16 cellular contexts compared by ENCODE assay signal in genomic region chrX:153055827-153056748, GRCh38. TPM values are rescaled to one million over a fixed set of nuclear protein-coding genes. Genes with fewer than 3 reads are reported as not detected.
DNase-seq lines count a peak whose midpoint lies in the region; ATAC-seq and TF ChIP-seq lines count a peak whose summit lies in the region.
"Had no signal": no experiment of that assay in that cellular context is flagged by ENCODE, and none has a peak within 500 bp of the region (broad histone marks: within the 10 kb centered on the region; RNA-seq: fewer than 3 reads in every experiment).

A gene with protein sequence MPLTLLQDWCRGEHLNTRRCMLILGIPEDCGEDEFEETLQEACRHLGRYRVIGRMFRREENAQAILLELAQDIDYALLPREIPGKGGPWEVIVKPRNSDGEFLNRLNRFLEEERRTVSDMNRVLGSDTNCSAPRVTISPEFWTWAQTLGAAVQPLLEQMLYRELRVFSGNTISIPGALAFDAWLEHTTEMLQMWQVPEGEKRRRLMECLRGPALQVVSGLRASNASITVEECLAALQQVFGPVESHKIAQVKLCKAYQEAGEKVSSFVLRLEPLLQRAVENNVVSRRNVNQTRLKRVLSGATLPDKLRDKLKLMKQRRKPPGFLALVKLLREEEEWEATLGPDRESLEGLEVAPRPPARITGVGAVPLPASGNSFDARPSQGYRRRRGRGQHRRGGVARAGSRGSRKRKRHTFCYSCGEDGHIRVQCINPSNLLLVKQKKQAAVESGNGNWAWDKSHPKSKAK (plus strand): TSS chrX:153056470. CDS start chrX:153057056, 586 bp downstream.

- H3K9me3 ChIP-seq in A673 (ENCODE audit: low read depth, low read length, poor library complexity, severe bottlenecking) (no peaks in the 10 kb centered on the region), HUES48 (ENCODE audit: control insufficient read depth, insufficient read depth, low read length) (peaks cover 44% of the 10 kb centered on the region), PC-9 (ENCODE audit: insufficient read depth, low read depth) (0 out of 2 replicates have a peak, but pooled peaks cover 4% of the 10 kb centered on the region)
- H3K9me3 ChIP-seq: mucosa of descending colon, tibial nerve had no signal

- no peak for TF ChIP-seq CTCF in A673 (conservative IDR thresholded peaks at IDR 0.05; ENCODE audit: low read depth, low read length)
- TF ChIP-seq CTCF in endothelial cell (IDR thresholded peaks at IDR 0.05; ENCODE audit: unreplicated experiment): no peak
- TF ChIP-seq CTCF in nephron progenitor cell (IDR thresholded peaks at IDR 0.05): no peak
- TF ChIP-seq CTCF in PC-9 (conservative IDR thresholded peaks at IDR 0.05): no peak

- H3K4me1 ChIP-seq in A673 (ENCODE audit: insufficient read depth, low read length, poor library complexity, severe bottlenecking) (peaks cover 7% of the 10 kb centered on the region), HUES48 (ENCODE audit: control insufficient read depth, insufficient read depth, low read length) (no peaks in the 10 kb centered on the region), PC-9 (replicated peaks; ENCODE audit: insufficient read depth) (no peaks in the 10 kb centered on the region)
- H3K4me1 ChIP-seq: foreskin keratinocyte had no signal

- H3K9me3 Mint-ChIP-seq in endothelial cell (ENCODE audit: unreplicated experiment): no peaks in the 10 kb centered on the region
- H3K9me3 Mint-ChIP-seq in nephron progenitor cell: peaks cover 48% of the 10 kb centered on the region

- H3K4me1 Mint-ChIP-seq in endothelial cell (ENCODE audit: unreplicated experiment) (no peaks in the 10 kb centered on the region), nephron progenitor cell (peaks cover 9% of the 10 kb centered on the region)

- no peaks in the 10 kb centered on the region for H3K79me2 ChIP-seq in PC-9 (ENCODE audit: low read depth)

- no peaks in the 10 kb centered on the region for H3K36me3 ChIP-seq in A673 (ENCODE audit: insufficient read depth, low read length, poor library complexity, severe bottlenecking)
- no peaks in the 10 kb centered on the region for H3K36me3 ChIP-seq in HUES48 (ENCODE audit: control insufficient read depth, insufficient read depth, low read length)
- H3K36me3 ChIP-seq in PC-9 (ENCODE audit: low read depth): no peaks in the 10 kb centered on the region
- H3K36me3 ChIP-seq: tibial nerve had no signal

- H3K4me2 ChIP-seq in PC-9: no peak within 1 kb of the TSS
- H3K4me2 ChIP-seq: KMS-11 had no signal

- H3K9ac ChIP-seq in HUES48 (ENCODE audit: low read depth, low read length): no peak within 1 kb of the TSS
- H3K9ac ChIP-seq: KMS-11 had no signal

- CTCF ChIA-PET in A673 (lab: Charles Lee) (no interaction called here), PC-9 (lab: Charles Lee) (no interaction called here)

- H3K4me3 ChIP-seq in A673 (ENCODE audit: low read depth, low read length, poor library complexity, severe bottlenecking) (peak within 1 kb of the TSS; percentile 21), HUES48 (ENCODE audit: low read depth, low read length) (peak within 1 kb of the TSS; percentile 37), PC-9 (no peak within 1 kb of the TSS)
- H3K4me3 ChIP-seq: GM12878, mucosa of descending colon had no signal

- in situ Hi-C loops in KBM-7 (cut with MboI; ENCODE audit: low pct_unique_long_range_greater_than_20kb, low sequenced_read_pairs): no loop called here

- H3K27me3 ChIP-seq in A673 (replicated peaks; ENCODE audit: insufficient read depth, low read depth, low read length, poor library complexity) (no peaks in the 10 kb centered on the region), HUES48 (ENCODE audit: control insufficient read depth, insufficient read depth, low read length) (peaks cover 16% of the 10 kb centered on the region; the same call in 1 of the 2 replicates), PC-9 (ENCODE audit: insufficient read depth, low read depth) (peaks cover 30% of the 10 kb centered on the region; the same call in 1 of the 2 replicates)

- H2AFZ ChIP-seq in PC-9: no peak within 1 kb of the TSS

- H3K27ac Mint-ChIP-seq in endothelial cell (ENCODE audit: unreplicated experiment) (no peak within 1 kb of the TSS), nephron progenitor cell (no peak within 1 kb of the TSS)

- no peak within 1 kb of the TSS for H3K27ac ChIP-seq in A673 (ENCODE audit: low read depth, low read length, poor library complexity, severe bottlenecking)
- no peak within 1 kb of the TSS for H3K27ac ChIP-seq in HUES48 (ENCODE audit: low read depth, low read length)
- H3K27ac ChIP-seq in PC-9: no peak within 1 kb of the TSS
- H3K27ac ChIP-seq: foreskin keratinocyte, KMS-11, tibial nerve had no signal

- DNase-seq in A673 (ENCODE audit: low spot score) (peak; percentile 9), endothelial cell (ENCODE audit: low spot score) (peak; percentile 29), nephron progenitor cell (peak; percentile 63), cortex of kidney (lab: John Stamatoyannopoulos, UW) (no peak), PC-9 (no peak), KBM-7 (no peak)
- DNase-seq: activated T-cell treated with anti-CD3 and anti-CD28 coated beads, Interleukin-2, amount 50 U/mL, for 48 hours; foreskin keratinocyte; mucosa of descending colon; NCI-H526 treated with DMSO at 0.1 percent for 48 hours; stimulated activated CD4-positive, alpha-beta T cell treated with anti-CD3 and anti-CD28 coated beads, Interleukin-1b, Interleukin-23, amount 100 ng/mL, for 48 hours had no signal

- no peak for ATAC-seq in HG02798 (IDR thresholded peaks at IDR 0.05; ENCODE audit: poor library complexity, unreplicated experiment)
- ATAC-seq: GM12878, mucosa of descending colon had no signal

- no peaks in the 10 kb centered on the region for H3K36me3 Mint-ChIP-seq in endothelial cell (ENCODE audit: low read depth, unreplicated experiment)
- peaks cover 5% of the 10 kb centered on the region for H3K36me3 Mint-ChIP-seq in nephron progenitor cell (ENCODE audit: low read depth)

- H3K27me3 Mint-ChIP-seq in endothelial cell (ENCODE audit: unreplicated experiment) (peaks cover 7% of the 10 kb centered on the region), nephron progenitor cell (ENCODE audit: low read depth, poor library complexity) (peaks cover 31% of the 10 kb centered on the region)

- no peaks in the 10 kb centered on the region for H4K20me1 ChIP-seq in PC-9 (ENCODE audit: insufficient read depth)

- BruUV-seq in A673 (replicated peaks; lab: Mats Ljungman, UMichigan) (no TSS peak), PC-9 (replicated peaks; lab: Mats Ljungman, UMichigan) (no TSS peak)

- no peaks in the 10 kb centered on the region for H3K9me2 ChIP-seq in PC-9 (ENCODE audit: insufficient read depth)

- intact Hi-C loops in A673 (cut with micrococcal nuclease; ENCODE audit: unreplicated experiment): no loop called here
- intact Hi-C loops in PC-9 (cut with micrococcal nuclease; ENCODE audit: unreplicated experiment): no loop called here

- POLR2A ChIA-PET in A673 (lab: Charles Lee; ENCODE audit: low non-redundant PET): no interaction called here
- POLR2A ChIA-PET in PC-9 (lab: Charles Lee; ENCODE audit: unreplicated experiment): no interaction called here

- H3K4me3 Mint-ChIP-seq in endothelial cell (ENCODE audit: unreplicated experiment) (no peak within 1 kb of the TSS), nephron progenitor cell (peak within 1 kb of the TSS; percentile 77)

- no peaks in the 10 kb centered on the region; the same call in 1 of the 2 replicates for H3F3A ChIP-seq in PC-9 (ENCODE audit: insufficient read depth, low read depth)

RNA-seq across cellular contexts. Expression of the gene that starts here (rescaled TPM):
- 0.90 and 1.7 TPM in 2 replicates for total RNA-seq in A673 (2021)
- total RNA-seq in endothelial cell (ENCODE audit: unreplicated experiment): 1.4 TPM
- total RNA-seq in PC-9 (2021): not detected in 2 replicates
- total RNA-seq: foreskin keratinocyte, GM12878 had no signal

Comparison
In these comparisons a context has a peak if more than half of its experiments do, and no peak if none do; other contexts are left out.
1. DNase-seq: peak in A673 (single experiment), endothelial cell (single experiment) and nephron progenitor cell (single experiment); none in cortex of kidney (single experiment), PC-9 (0 of 2) and KBM-7 (single experiment).